ENCODE assay signal across 8 cellular contexts in the genomic region with DNA sequence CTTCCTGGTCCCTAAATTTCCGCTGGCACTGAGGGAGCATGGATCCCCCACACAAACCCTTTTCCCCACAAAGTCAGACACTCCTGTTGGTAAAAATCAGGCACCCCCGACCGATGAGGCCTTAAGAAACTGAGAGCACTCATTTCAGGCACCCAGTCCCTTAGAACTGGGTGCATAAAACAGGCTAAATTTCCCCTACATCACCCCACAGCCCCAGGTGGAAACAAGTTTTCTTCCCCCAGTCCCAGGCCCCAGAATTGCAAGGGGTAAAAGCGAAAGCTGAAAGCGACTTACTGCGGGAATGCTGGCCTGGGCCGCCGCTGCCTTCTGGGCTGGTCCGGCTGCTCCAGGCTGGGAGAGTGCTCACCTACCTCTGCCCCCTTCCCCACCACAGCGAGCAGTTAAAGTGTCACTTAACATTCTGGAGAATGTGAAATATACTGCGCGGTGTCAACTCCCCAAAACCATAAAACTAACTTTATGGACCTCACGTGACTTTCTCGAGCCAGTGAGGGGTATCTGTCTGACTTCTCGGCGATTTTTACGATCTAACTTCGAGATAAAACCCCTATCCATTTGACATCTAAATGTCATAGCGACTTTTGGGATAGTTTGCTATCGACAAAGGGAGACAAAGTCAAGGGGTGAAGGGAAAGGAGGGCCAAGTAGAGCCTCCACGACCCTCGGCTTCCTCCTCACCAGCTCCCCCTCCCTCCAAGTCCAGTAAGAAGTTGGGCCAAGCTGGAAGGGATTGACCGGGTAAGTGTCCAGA. TPM values are rescaled to one million over a fixed set of nuclear protein-coding genes. Genes with fewer than 3 reads are reported as not detected.
DNase-seq lines count a peak whose midpoint lies in the region; ATAC-seq, FAIRE-seq and TF ChIP-seq lines count a peak whose summit lies in the region.

A gene (minus strand): TSS at position 411 of the 772 bp plus-strand sequence. CDS start 37,767 bp downstream, outside the sequence.

- H3K4me3 ChIP-seq in CD8-positive, alpha-beta T cell (ENCODE audit: low read depth, low read length) = no peak within 1 kb of the TSS

- no peak for ATAC-seq in natural killer cell treated with Interleukin-12 subunit alpha and Interleukin-12 subunit beta and Interleukin-15 and Interleukin-18, amount 100 ng/mL, for 72 hours
- ATAC-seq in CD8-positive, alpha-beta T cell = no peak

- no peak within 1 kb of the TSS for H3K27ac ChIP-seq in CD8-positive, alpha-beta T cell (ENCODE audit: low read depth, low read length)

- peaks cover 89% of the 10 kb centered on the region for H3K27me3 Mint-ChIP-seq in HFFc6 (ENCODE audit: insufficient read depth)
- peaks cover 25 to 52% of the 10 kb centered on the region in 2 donors for H3K27me3 Mint-ChIP-seq in natural killer cell treated with Interleukin-12 subunit alpha and Interleukin-12 subunit beta and Interleukin-15 and Interleukin-18, amount 100 ng/mL, for 72 hours
- peaks cover 81% of the 10 kb centered on the region for H3K27me3 Mint-ChIP-seq in CD8-positive, alpha-beta T cell (ENCODE audit: low read depth)

- peak within 1 kb of the TSS; percentile 50; the same call in 1 of the 2 replicates for H3K4me3 Mint-ChIP-seq in HFFc6
- peak within 1 kb of the TSS; percentile 6 for H3K4me3 Mint-ChIP-seq in natural killer cell treated with Interleukin-12 subunit alpha and Interleukin-12 subunit beta and Interleukin-15 and Interleukin-18, amount 100 ng/mL, for 72 hours
- no peak within 1 kb of the TSS for H3K4me3 Mint-ChIP-seq in CD8-positive, alpha-beta T cell

- H3K27ac Mint-ChIP-seq in HFFc6 = no peak within 1 kb of the TSS
- H3K27ac Mint-ChIP-seq in natural killer cell treated with Interleukin-12 subunit alpha and Interleukin-12 subunit beta and Interleukin-15 and Interleukin-18, amount 100 ng/mL, for 72 hours = no peak within 1 kb of the TSS
- H3K27ac Mint-ChIP-seq in CD8-positive, alpha-beta T cell = no peak within 1 kb of the TSS

- no peaks in the 10 kb centered on the region for H3K9me3 Mint-ChIP-seq in HFFc6
- no peaks in the 10 kb centered on the region for H3K9me3 Mint-ChIP-seq in natural killer cell treated with Interleukin-12 subunit alpha and Interleukin-12 subunit beta and Interleukin-15 and Interleukin-18, amount 100 ng/mL, for 72 hours
- no peaks in the 10 kb centered on the region for H3K9me3 Mint-ChIP-seq in CD8-positive, alpha-beta T cell

- H3K4me1 Mint-ChIP-seq in HFFc6 (ENCODE audit: low read depth) = peaks cover 33% of the 10 kb centered on the region
- H3K4me1 Mint-ChIP-seq in natural killer cell treated with Interleukin-12 subunit alpha and Interleukin-12 subunit beta and Interleukin-15 and Interleukin-18, amount 100 ng/mL, for 72 hours (ENCODE audit: low read depth in 2 of 2) = peaks cover 33 to 43% of the 10 kb centered on the region in 2 donors
- H3K4me1 Mint-ChIP-seq in CD8-positive, alpha-beta T cell (ENCODE audit: low read depth) = peaks cover 40% of the 10 kb centered on the region

- peak; percentile 80 for DNase-seq in AG08395 (ENCODE audit: low spot score)
- DNase-seq in HFFc6 = no peak
- no peak for DNase-seq in natural killer cell treated with Interleukin-12 subunit alpha and Interleukin-12 subunit beta and Interleukin-15 and Interleukin-18, amount 100 ng/mL, for 72 hours (ENCODE audit: low spot score)
- no peak for DNase-seq in CD8-positive, alpha-beta T cell
- no peak for DNase-seq in C1 segment of cervical spinal cord (lab: John Stamatoyannopoulos, UW)
- DNase-seq in Kasumi-1 (lab: John Stamatoyannopoulos, UW) = no peak
- DNase-seq in GM19238 (ENCODE audit: insufficient read length, low spot score) = no peak

- peaks cover 32% of the 10 kb centered on the region for H3K4me1 ChIP-seq in CD8-positive, alpha-beta T cell (ENCODE audit: insufficient read depth, low read length)

- TF ChIP-seq CTCF in HFFc6 (IDR thresholded peaks at IDR 0.05) = no peak
- no peak for TF ChIP-seq CTCF in CD8-positive, alpha-beta T cell (IDR thresholded peaks at IDR 0.05)

- CTCF ChIA-PET in CD8-positive, alpha-beta T cell (lab: Charles Lee) = interaction anchor here (0.7 to 5.8 kb wide), 13 partner anchors 42 to 330 kb away, joined by 3 to 65 read pairs (median 5); no protein-coding TSS in a partner anchor

- POLR2A ChIA-PET in CD8-positive, alpha-beta T cell (lab: Charles Lee) = no interaction called here

- intact Hi-C loops in CD8-positive, alpha-beta T cell (cut with DNase I, micrococcal nuclease) = no loop called here

- H3K9me3 ChIP-seq in CD8-positive, alpha-beta T cell (ENCODE audit: low read length) = no peaks in the 10 kb centered on the region

- H3K27me3 ChIP-seq in CD8-positive, alpha-beta T cell (ENCODE audit: insufficient read depth, low read length) = peaks cover 52% of the 10 kb centered on the region

- H3K36me3 ChIP-seq in CD8-positive, alpha-beta T cell (ENCODE audit: insufficient read depth, low read length) = no peaks in the 10 kb centered on the region

- peak; percentile 72 for FAIRE-seq in endometrium (lab: Jason Lieb, UNC)

- no peaks in the 10 kb centered on the region; the same call in 1 of the 2 replicates for H3K36me3 Mint-ChIP-seq in HFFc6 (ENCODE audit: low read depth)
- no peaks in the 10 kb centered on the region for H3K36me3 Mint-ChIP-seq in natural killer cell treated with Interleukin-12 subunit alpha and Interleukin-12 subunit beta and Interleukin-15 and Interleukin-18, amount 100 ng/mL, for 72 hours
- H3K36me3 Mint-ChIP-seq in CD8-positive, alpha-beta T cell = peaks cover 2% of the 10 kb centered on the region

RNA-seq across cellular contexts. Expression of the gene that starts here (rescaled TPM):
- not detected for total RNA-seq in HFFc6 (2021; fragmentation: NEBNext Ultra II Directional; extraction: Animal tissue kit (Norgen Biotek cat#: 25700))
- 10 to 100 TPM in 1 of 2 donors, 1 to 10 TPM in 1; 9.0 to 15.4 TPM for total RNA-seq in natural killer cell treated with Interleukin-12 subunit alpha and Interleukin-12 subunit beta and Interleukin-15 and Interleukin-18, amount 100 ng/mL, for 72 hours
- 1 to 10 TPM; 2.3 to 3.2 TPM for total RNA-seq in CD8-positive, alpha-beta T cell
